Comparison of ENCODE assay signal across 20 cellular contexts in the genomic region with DNA sequence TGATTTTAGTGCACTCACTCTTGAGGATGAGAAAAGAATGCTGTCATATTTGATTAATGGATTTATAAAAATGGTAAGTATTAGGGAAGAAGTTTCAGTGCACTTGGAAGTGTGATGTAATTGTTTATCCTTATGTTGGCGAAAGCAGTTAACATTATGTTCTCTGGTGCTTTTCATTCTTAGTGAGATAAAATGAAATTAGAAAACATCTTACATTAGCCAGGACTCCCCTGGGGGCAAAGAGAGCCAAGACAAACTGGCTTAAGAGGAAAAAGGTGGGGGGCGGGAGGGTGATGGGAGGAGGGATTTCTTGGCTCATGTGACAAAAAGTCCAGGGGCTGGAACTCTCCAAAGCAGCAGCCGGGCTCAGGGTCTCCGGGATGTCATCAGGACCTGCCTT.
DNase-seq lines count a peak whose midpoint lies in the region; ATAC-seq and TF ChIP-seq lines count a peak whose summit lies in the region.
"Had no signal": no experiment of that assay in that cellular context is flagged by ENCODE, and none has a peak within 500 bp of the region (broad histone marks: within the 10 kb centered on the region; RNA-seq: fewer than 3 reads in every experiment).

No MANE protein-coding gene starts in this region.

- DNase-seq in esophagus squamous epithelium (lab: John Stamatoyannopoulos, UW) (no peak), right cardiac atrium (peak; percentile 78 to 94 (median 86)), testis (peak; percentile 85), OCI-M2 (lab: John Stamatoyannopoulos, UW; ENCODE audit: unreplicated experiment) (no peak), NCI-H1105 (lab: John Stamatoyannopoulos, UW) (no peak)
- DNase-seq: amniotic stem cell; Calu3; endodermal cell; GDM1; immature natural killer cell; naive B cell; stimulated activated CD8-positive, alpha-beta memory T cell treated with anti-CD3 and anti-CD28 coated beads, Interleukin-4, amount 100 ng/mL, for 48 hours; T-helper 9 cell had no signal

- peaks cover 0 to 18% (median 2%) of the 10 kb centered on the region in 3 donors for H3K4me1 ChIP-seq in esophagus squamous epithelium
- peaks cover 5% of the 10 kb centered on the region for H3K4me1 ChIP-seq in right cardiac atrium (ENCODE audit: control insufficient read depth, insufficient read depth, low read length)
- peaks cover 14% of the 10 kb centered on the region for H3K4me1 ChIP-seq in testis

- no peak for ATAC-seq in SK-N-SH treated with all-trans-retinoic acid at 6 μM for 48 hours
- ATAC-seq in right cardiac atrium: peak; percentile 84 to 92
- no peak for ATAC-seq in GM19035 (IDR thresholded peaks at IDR 0.05; ENCODE audit: unreplicated experiment)
- no peak for ATAC-seq in HG02623 (IDR thresholded peaks at IDR 0.05; ENCODE audit: unreplicated experiment)
- ATAC-seq: Panc1 had no signal

- H3K4me3 ChIP-seq in esophagus squamous epithelium (no peak overlapping the region), right cardiac atrium (ENCODE audit: low read length) (peak overlapping the region; percentile 26), testis (peak overlapping the region in 1 of 2 donors; percentile 11)
- H3K4me3 ChIP-seq: pancreas, SK-N-MC, smooth muscle cell had no signal

- H3K27me3 ChIP-seq in esophagus squamous epithelium (no peaks in the 10 kb centered on the region), right cardiac atrium (ENCODE audit: control insufficient read depth, insufficient read depth) (no peaks in the 10 kb centered on the region), testis (no peaks in the 10 kb centered on the region)
- H3K27me3 ChIP-seq: pancreas had no signal

- 52 to 90% methylated on average over 4 of the region's 4 CpGs for WGBS in esophagus squamous epithelium, 2 donors
- 49% methylated on average over 4 of the region's 4 CpGs for WGBS in right cardiac atrium
- 16 to 30% methylated on average over 4 of the region's 4 CpGs for WGBS in testis, 2 donors

- TF ChIP-seq CTCF in esophagus squamous epithelium (IDR thresholded peaks at IDR 0.05) (no peak), testis (IDR thresholded peaks at IDR 0.05) (no peak)

- TF ChIP-seq POLR2A in esophagus squamous epithelium (IDR thresholded peaks at IDR 0.05): no peak
- TF ChIP-seq POLR2A in testis (IDR thresholded peaks at IDR 0.05): no peak

- intact Hi-C loops in esophagus squamous epithelium (cut with DNase I) (no loop called here), right cardiac atrium (cut with DNase I) (loop anchor here in 2 of 4 donors (10.0 kb wide), 2 partner anchors 50 to 80 kb away; no protein-coding TSS in a partner anchor), testis (cut with DNase I; ENCODE audit: low total_unique reads) (loop anchor here (10.0 kb wide), 1 partner anchor 50 kb away; no protein-coding TSS in a partner anchor)

- H3K36me3 ChIP-seq in esophagus squamous epithelium (peaks cover 0 to 78% (median 0%) of the 10 kb centered on the region in 3 donors), testis (ENCODE audit: low read depth, missing control alignments) (no peaks in the 10 kb centered on the region)

- H3K27ac ChIP-seq in esophagus squamous epithelium (peak overlapping the region in 3 of 4 donors; percentile 64 to 82 (median 78)), right cardiac atrium (ENCODE audit: low read length) (no peak overlapping the region), testis (peak overlapping the region; percentile 82 to 89)
- H3K27ac ChIP-seq: pancreas, SK-N-MC had no signal

- H3K9me3 ChIP-seq in esophagus squamous epithelium (no peaks in the 10 kb centered on the region), right cardiac atrium (ENCODE audit: control insufficient read depth, low read length) (no peaks in the 10 kb centered on the region), testis (no peaks in the 10 kb centered on the region)
- H3K9me3 ChIP-seq: pancreas had no signal

TF ChIP-seq in SK-N-SH treated with all-trans-retinoic acid at 6 μM for 48 hours, 23 proteins besides CTCF, POLR2A, EP300 and RAD21:
- TF ChIP-seq BACH2 (CRISPR knock-in tag; IDR thresholded peaks at IDR 0.05; ENCODE audit: borderline replicate concordance): no peak
- no peak for TF ChIP-seq TCF4 (CRISPR knock-in tag; IDR thresholded peaks at IDR 0.05; ENCODE audit: borderline replicate concordance)
- no peak for TF ChIP-seq ZFP3 (CRISPR knock-in tag; IDR thresholded peaks at IDR 0.05)
- TF ChIP-seq ZNF8 (CRISPR knock-in tag; IDR thresholded peaks at IDR 0.05): no peak
- no peak for TF ChIP-seq SNAI2 (CRISPR knock-in tag; IDR thresholded peaks at IDR 0.05)
- no peak for TF ChIP-seq ZFP30 (CRISPR knock-in tag; IDR thresholded peaks at IDR 0.05)
- no peak for TF ChIP-seq POU6F1 (CRISPR knock-in tag; IDR thresholded peaks at IDR 0.05; ENCODE audit: borderline replicate concordance, low read depth)
- TF ChIP-seq ZNF70 (CRISPR knock-in tag; IDR thresholded peaks at IDR 0.05): no peak
- TF ChIP-seq ESRRG (CRISPR knock-in tag; IDR thresholded peaks at IDR 0.05): 0 out of 2 replicates have a peak, but pooled peaks have one; percentile 46
- TF ChIP-seq, protein P1, sequence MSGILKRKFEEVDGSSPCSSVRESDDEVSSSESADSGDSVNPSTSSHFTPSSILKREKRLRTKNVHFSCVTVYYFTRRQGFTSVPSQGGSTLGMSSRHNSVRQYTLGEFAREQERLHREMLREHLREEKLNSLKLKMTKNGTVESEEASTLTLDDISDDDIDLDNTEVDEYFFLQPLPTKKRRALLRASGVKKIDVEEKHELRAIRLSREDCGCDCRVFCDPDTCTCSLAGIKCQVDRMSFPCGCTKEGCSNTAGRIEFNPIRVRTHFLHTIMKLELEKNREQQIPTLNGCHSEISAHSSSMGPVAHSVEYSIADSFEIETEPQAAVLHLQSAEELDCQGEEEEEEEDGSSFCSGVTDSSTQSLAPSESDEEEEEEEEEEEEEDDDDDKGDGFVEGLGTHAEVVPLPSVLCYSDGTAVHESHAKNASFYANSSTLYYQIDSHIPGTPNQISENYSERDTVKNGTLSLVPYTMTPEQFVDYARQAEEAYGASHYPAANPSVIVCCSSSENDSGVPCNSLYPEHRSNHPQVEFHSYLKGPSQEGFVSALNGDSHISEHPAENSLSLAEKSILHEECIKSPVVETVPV (CRISPR knock-in tag; IDR thresholded peaks at IDR 0.05): no peak
- peak; percentile 90 for TF ChIP-seq ISL1 (CRISPR knock-in tag; IDR thresholded peaks at IDR 0.05)

Comparison
In these comparisons a context has a peak if more than half of its experiments do, and no peak if none do; other contexts are left out.
1. ATAC-seq: peak in right cardiac atrium (2 of 2); none in SK-N-SH treated with all-trans-retinoic acid at 6 μM for 48 hours (single experiment), GM19035 (single experiment) and HG02623 (single experiment).
2. DNase-seq: peak in right cardiac atrium (3 of 3) and testis (single experiment); none in esophagus squamous epithelium (single experiment), OCI-M2 (single experiment) and NCI-H1105 (single experiment).